Comparison of ENCODE assay signal across 14 cellular contexts in genomic region chr17:66533572-66533971, GRCh38.
DNase-seq lines count a peak whose midpoint lies in the region; ATAC-seq and TF ChIP-seq lines count a peak whose summit lies in the region.
"Had no signal": no experiment of that assay in that cellular context is flagged by ENCODE, and none has a peak within 500 bp of the region (broad histone marks: within the 10 kb centered on the region; RNA-seq: fewer than 3 reads in every experiment).

No MANE protein-coding gene starts in this region.

- H3K27ac Mint-ChIP-seq in stimulated activated naive B cell treated with anti-CD40 and anti-IgM and Interleukin-4, amounts not matched to agents 10 μg/mL and 1 μg/mL and 100 μg/mL, for 72 hours: no peak overlapping the region
- H3K27ac Mint-ChIP-seq: activated CD8-positive, alpha-beta T cell treated with anti-CD3 and anti-CD28 coated beads, Interleukin-2, amount 10 ng/mL, durations not matched to agents 7 days and 5 days; activated naive CD8-positive, alpha-beta T cell treated with anti-CD3 and anti-CD28 coated beads, Interleukin-2, amount 50 U/mL, for 24 hours; memory B cell had no signal

- H3K18ac ChIP-seq in mesenchymal stem cell (ENCODE audit: low read depth in 1 of 2, low read length in 2 of 2): peak overlapping the region; percentile 16 to 40

- H2AFZ ChIP-seq in mesenchymal stem cell (ENCODE audit: low read depth, low read length): no peak overlapping the region

- peak overlapping the region; percentile 3 for H3K4me2 ChIP-seq in mesenchymal stem cell (ENCODE audit: low read length, poor library complexity, severe bottlenecking)

- no peak overlapping the region for H3K23ac ChIP-seq in mesenchymal stem cell (ENCODE audit: low read length in 2 of 2)

- H3K4me3 Mint-ChIP-seq in stimulated activated naive B cell treated with anti-CD40 and anti-IgM and Interleukin-4, amounts not matched to agents 10 μg/mL and 1 μg/mL and 100 μg/mL, for 72 hours: no peak overlapping the region
- H3K4me3 Mint-ChIP-seq: activated CD8-positive, alpha-beta T cell treated with anti-CD3 and anti-CD28 coated beads, Interleukin-2, amount 10 ng/mL, durations not matched to agents 7 days and 5 days; activated naive CD8-positive, alpha-beta T cell treated with anti-CD3 and anti-CD28 coated beads, Interleukin-2, amount 50 U/mL, for 24 hours; memory B cell; stimulated activated naive CD8-positive, alpha-beta T cell treated with anti-CD3 and anti-CD28 coated beads, Interleukin-15, Interleukin-2, amounts not matched to agents 100 ng/mL and 50 ng/mL, for 24 hours had no signal

- H3K36me3 Mint-ChIP-seq in stimulated activated naive B cell treated with anti-CD40 and anti-IgM and Interleukin-4, amounts not matched to agents 10 μg/mL and 1 μg/mL and 100 μg/mL, for 72 hours: no peaks in the 10 kb centered on the region
- H3K36me3 Mint-ChIP-seq: memory B cell had no signal

- POLR2A ChIA-PET in RWPE1 (lab: Yijun Ruan, JAX; ENCODE audit: low non-redundant PET): no interaction called here

- no peaks in the 10 kb centered on the region for H3K36me3 ChIP-seq in mesenchymal stem cell (ENCODE audit: control insufficient read depth in 1 of 2, insufficient read depth in 2 of 2, low read depth in 1 of 2, low read length in 2 of 2)
- no peaks in the 10 kb centered on the region for H3K36me3 ChIP-seq in stomach

- TF ChIP-seq CTCF in stomach (IDR thresholded peaks at IDR 0.05) (no peak), RWPE1 (conservative IDR thresholded peaks at IDR 0.05; ENCODE audit: low read depth) (no peak)

- no peak for ATAC-seq in stimulated activated naive B cell treated with anti-CD40 and anti-IgM and Interleukin-4, amounts not matched to agents 10 μg/mL and 1 μg/mL and 100 μg/mL, for 72 hours (replicated peaks)
- ATAC-seq in HG02938 (IDR thresholded peaks at IDR 0.05; ENCODE audit: unreplicated experiment): no peak
- ATAC-seq: activated CD8-positive, alpha-beta T cell treated with anti-CD3 and anti-CD28 coated beads, Interleukin-2, amount 10 ng/mL, durations not matched to agents 7 days and 5 days; activated naive CD8-positive, alpha-beta T cell treated with anti-CD3 and anti-CD28 coated beads, Interleukin-2, amount 50 U/mL, for 24 hours had no signal

- H2BK5ac ChIP-seq in mesenchymal stem cell (ENCODE audit: low read depth, low read length, poor library complexity, severe bottlenecking): no peak overlapping the region

- H3K79me1 ChIP-seq in mesenchymal stem cell (replicated peaks; ENCODE audit: low read length, poor library complexity, severe bottlenecking): peaks cover 43% of the 10 kb centered on the region

- no peak overlapping the region for H3K4ac ChIP-seq in mesenchymal stem cell (ENCODE audit: low read depth in 1 of 2, low read length in 2 of 2)

- no peaks in the 10 kb centered on the region for H3K27me3 ChIP-seq in mesenchymal stem cell (ENCODE audit: control insufficient read depth in 1 of 2, insufficient read depth in 1 of 2, low read length in 2 of 2)
- H3K27me3 ChIP-seq in stomach: no peaks in the 10 kb centered on the region

- peak overlapping the region; percentile 66 for H4K8ac ChIP-seq in mesenchymal stem cell (ENCODE audit: low read length)

- peak overlapping the region; percentile 59 to 68 for H2BK12ac ChIP-seq in mesenchymal stem cell (ENCODE audit: low read length in 2 of 2)

- no peak overlapping the region for H3K9ac ChIP-seq in mesenchymal stem cell (ENCODE audit: low read length)

- peaks cover 7 to 11% of the 10 kb centered on the region in 2 donors for H3K27me3 Mint-ChIP-seq in stimulated activated naive B cell treated with anti-CD40 and anti-IgM and Interleukin-4, amounts not matched to agents 10 μg/mL and 1 μg/mL and 100 μg/mL, for 72 hours
- H3K27me3 Mint-ChIP-seq: activated naive CD8-positive, alpha-beta T cell treated with anti-CD3 and anti-CD28 coated beads, Interleukin-2, amount 50 U/mL, for 24 hours; memory B cell; stimulated activated naive CD8-positive, alpha-beta T cell treated with anti-CD3 and anti-CD28 coated beads, Interleukin-15, Interleukin-2, amounts not matched to agents 100 ng/mL and 50 ng/mL, for 24 hours had no signal

- peaks cover 11% of the 10 kb centered on the region for H3K4me1 ChIP-seq in mesenchymal stem cell (ENCODE audit: control insufficient read depth, insufficient read depth, low read depth, low read length)
- peaks cover 8 to 25% (median 18%) of the 10 kb centered on the region in 4 donors for H3K4me1 ChIP-seq in stomach

- peak overlapping the region; percentile 35 for H2BK120ac ChIP-seq in mesenchymal stem cell (ENCODE audit: low read depth, low read length)

- H3K9me3 ChIP-seq in mesenchymal stem cell (ENCODE audit: control insufficient read depth, low read length) (no peaks in the 10 kb centered on the region), stomach (no peaks in the 10 kb centered on the region)

- H3K4me1 Mint-ChIP-seq in stimulated activated naive B cell treated with anti-CD40 and anti-IgM and Interleukin-4, amounts not matched to agents 10 μg/mL and 1 μg/mL and 100 μg/mL, for 72 hours: peaks cover 3 to 7% of the 10 kb centered on the region in 2 donors
- H3K4me1 Mint-ChIP-seq: memory B cell had no signal

- TF ChIP-seq POLR2A in stomach (IDR thresholded peaks at IDR 0.05): no peak

- DNase-seq in NCI-H2227 treated with DMSO at 0.1 percent for 48 hours (lab: John Stamatoyannopoulos, UW) (peak; percentile 16), mesenchymal stem cell (peak; percentile 85), stomach (no peak), RWPE1 (ENCODE audit: low spot score) (no peak), HUDEP-2 (lab: John Stamatoyannopoulos, UW; ENCODE audit: unreplicated experiment in 76 of 76) (no peak)
- DNase-seq in stimulated activated naive B cell treated with anti-CD40 and anti-IgM and Interleukin-4, amounts not matched to agents 10 μg/mL and 1 μg/mL and 100 μg/mL, for 72 hours: no peak
- DNase-seq: activated CD8-positive, alpha-beta T cell treated with anti-CD3 and anti-CD28 coated beads, Interleukin-2, amount 10 ng/mL, durations not matched to agents 7 days and 5 days; activated naive CD8-positive, alpha-beta T cell treated with anti-CD3 and anti-CD28 coated beads, Interleukin-2, amount 50 U/mL, for 24 hours; NCI-H1436 treated with DMSO at 0.1 percent for 48 hours; T-helper 2 cell had no signal

- no peak overlapping the region for H2AK5ac ChIP-seq in mesenchymal stem cell (ENCODE audit: low read length, severe bottlenecking)

- peak overlapping the region; percentile 58 for H3K27ac ChIP-seq in cingulate gyrus (ENCODE audit: low read depth, low read length)
- peak overlapping the region; percentile 3 for H3K27ac ChIP-seq in mesenchymal stem cell (ENCODE audit: low read length, poor library complexity, severe bottlenecking)
- H3K27ac ChIP-seq in stomach: peak overlapping the region in 4 of 5 donors; percentile 20 to 65 (median 44)
- H3K27ac ChIP-seq in RWPE1: no peak overlapping the region

- WGBS in mesenchymal stem cell: 10% methylated on average over 9 of the region's 9 CpGs
- WGBS in stomach, 5 donors: 50 to 55% (median 53%) methylated on average over 9 of the region's 9 CpGs

- H3K14ac ChIP-seq in mesenchymal stem cell (ENCODE audit: low read length in 2 of 2): no peak overlapping the region

- no peak overlapping the region for H2BK15ac ChIP-seq in mesenchymal stem cell (ENCODE audit: low read depth, poor library complexity, severe bottlenecking)

- intact Hi-C loops in stomach (cut with DNase I; ENCODE audit: low total_unique reads): no loop called here

- H3K4me3 ChIP-seq in mesenchymal stem cell (ENCODE audit: insufficient read depth in 1 of 2, low read depth in 1 of 2, low read length in 2 of 2): no peak overlapping the region
- no peak overlapping the region for H3K4me3 ChIP-seq in stomach

- H3K9me3 Mint-ChIP-seq in stimulated activated naive B cell treated with anti-CD40 and anti-IgM and Interleukin-4, amounts not matched to agents 10 μg/mL and 1 μg/mL and 100 μg/mL, for 72 hours: no peaks in the 10 kb centered on the region
- H3K9me3 Mint-ChIP-seq: activated naive CD8-positive, alpha-beta T cell treated with anti-CD3 and anti-CD28 coated beads, Interleukin-2, amount 50 U/mL, for 24 hours; memory B cell; stimulated activated naive CD8-positive, alpha-beta T cell treated with anti-CD3 and anti-CD28 coated beads, Interleukin-15, Interleukin-2, amounts not matched to agents 100 ng/mL and 50 ng/mL, for 24 hours had no signal

- CTCF ChIA-PET in RWPE1 (lab: Yijun Ruan, JAX): no interaction called here

- H4K91ac ChIP-seq in mesenchymal stem cell (ENCODE audit: low read length): no peak overlapping the region

- TF ChIP-seq EP300 in stomach (IDR thresholded peaks at IDR 0.05): no peak

Comparison
In these comparisons a context has a peak if more than half of its experiments do, and no peak if none do; other contexts are left out.
1. DNase-seq: peak in NCI-H2227 treated with DMSO at 0.1 percent for 48 hours (single experiment) and mesenchymal stem cell (single experiment); none in stomach (single experiment), RWPE1 (single experiment), stimulated activated naive B cell treated with anti-CD40 and anti-IgM and Interleukin-4, amounts not matched to agents 10 μg/mL and 1 μg/mL and 100 μg/mL, for 72 hours (single experiment) and HUDEP-2 (0 of 76).